29 cellular contexts compared by ENCODE assay signal in genomic region chrX:139209342-139209741, GRCh38.
"Had no signal": no experiment of that assay in that cellular context is flagged by ENCODE, and none has a peak within 500 bp of the region (broad histone marks: within the 10 kb centered on the region; RNA-seq: fewer than 3 reads in every experiment).

No MANE protein-coding gene starts in this region.

- ATAC-seq: effector memory CD8-positive, alpha-beta T cell; esophagus mucosa; foreskin keratinocyte; gastrocnemius medialis; gastroesophageal sphincter; heart left ventricle; heart right ventricle had no signal

- H3K4me3 ChIP-seq: colonic mucosa, coronary artery, dorsolateral prefrontal cortex, esophagus muscularis mucosa, esophagus squamous epithelium, gastrocnemius medialis, gastroesophageal sphincter, heart left ventricle, heart right ventricle had no signal

- H3K9me3 ChIP-seq: colonic mucosa, esophagus squamous epithelium, gastrocnemius medialis, gastroesophageal sphincter, heart right ventricle had no signal

- DNase-seq: colonic mucosa; cortex of kidney; dermis blood vessel endothelial cell; dorsolateral prefrontal cortex; effector CD4-positive, alpha-beta T cell; effector CD8-positive, alpha-beta T cell; effector memory CD4-positive, alpha-beta T cell; effector memory CD8-positive, alpha-beta T cell; endodermal cell; erythroblast; esophagus squamous epithelium; foreskin fibroblast; foreskin keratinocyte; foreskin melanocyte; gastrocnemius medialis; glutamatergic neuron; head of caudate nucleus; heart left ventricle; heart right ventricle had no signal

- H3K27me3 ChIP-seq: gastrocnemius medialis had no signal

- H3K27ac Mint-ChIP-seq: dendritic cell treated with granulocyte-macrophage colony-stimulating factor and Interleukin-4, amounts not matched to agents 40 ng/mL and 50 ng/mL, for 4 days; effector memory CD8-positive, alpha-beta T cell; endodermal cell had no signal

- H3K36me3 ChIP-seq: colonic mucosa, esophagus muscularis mucosa, esophagus squamous epithelium, gastrocnemius medialis, gastroesophageal sphincter, heart left ventricle, heart right ventricle had no signal

- H3K4me3 Mint-ChIP-seq: dendritic cell treated with granulocyte-macrophage colony-stimulating factor and Interleukin-4, amounts not matched to agents 40 ng/mL and 50 ng/mL, for 4 days; effector memory CD8-positive, alpha-beta T cell; endodermal cell had no signal

- H3K27ac ChIP-seq: colonic mucosa, coronary artery, dorsolateral prefrontal cortex, epithelial cell of prostate, esophagus muscularis mucosa, esophagus squamous epithelium, foreskin keratinocyte, gastrocnemius medialis, gastroesophageal sphincter, heart left ventricle, heart right ventricle had no signal

- H3K9me3 Mint-ChIP-seq: dendritic cell treated with granulocyte-macrophage colony-stimulating factor and Interleukin-4, amounts not matched to agents 40 ng/mL and 50 ng/mL, for 4 days; effector memory CD8-positive, alpha-beta T cell had no signal

- H3K4me1 ChIP-seq: colonic mucosa, foreskin keratinocyte, gastrocnemius medialis had no signal

- FAIRE-seq: colon, endometrium, endothelial cell of umbilical vein, frontal cortex had no signal
